ENCODE assay signal across 21 cellular contexts in genomic region chr15:80492409-80492808, GRCh38.
"Had no signal": no experiment of that assay in that cellular context is flagged by ENCODE, and none has a peak within 500 bp of the region (broad histone marks: within the 10 kb centered on the region; RNA-seq: fewer than 3 reads in every experiment).

No MANE protein-coding gene starts in this region.

- H3K36me3 ChIP-seq: gastrocnemius medialis, heart right ventricle, left ventricle myocardium inferior, neutrophil, spleen, thoracic aorta, transverse colon had no signal

- H3K9me3 ChIP-seq: gastrocnemius medialis, heart right ventricle, left ventricle myocardium inferior, neutrophil, spleen, thoracic aorta, transverse colon had no signal

- DNase-seq: effector memory CD4-positive, alpha-beta T cell; gastrocnemius medialis; heart right ventricle; hypothalamus; left cardiac atrium; left ventricle myocardium inferior; mesenchymal stem cell; naive B cell; nephron progenitor cell; posterior cingulate gyrus; spleen; stimulated activated CD4-positive, alpha-beta T cell treated with anti-CD3 and anti-CD28 coated beads, Interleukin-15, amount 100 ng/mL, for 24 hours; stimulated activated CD4-positive, alpha-beta T cell treated with anti-CD3 and anti-CD28 coated beads, Interleukin-1b, Interleukin-23, amount 100 ng/mL, for 48 hours; stimulated activated CD4-positive, alpha-beta T cell treated with anti-CD3 and anti-CD28 coated beads, Interleukin-4, amount 100 ng/mL, for 4 hours; stimulated activated naive B cell treated with anti-CD40 and anti-IgM and Interleukin-4, amounts not matched to agents 10 μg/mL and 1 μg/mL and 100 μg/mL, for 72 hours; stimulated activated naive CD8-positive, alpha-beta T cell treated with anti-CD3 and anti-CD28 coated beads, Interleukin-15, amount 100 ng/mL, for 72 hours; transverse colon had no signal

- H3K36me3 Mint-ChIP-seq: naive B cell; stimulated activated naive B cell treated with anti-CD40 and anti-IgM and Interleukin-4, amounts not matched to agents 10 μg/mL and 1 μg/mL and 100 μg/mL, for 72 hours had no signal

- H3K4me1 ChIP-seq: gastrocnemius medialis had no signal

- H3K4me3 ChIP-seq: gastrocnemius medialis, heart right ventricle, left ventricle myocardium inferior, lung, spleen, thoracic aorta, transverse colon had no signal

- H3K27ac ChIP-seq: gastrocnemius medialis, heart right ventricle, left ventricle myocardium inferior, neutrophil, spleen, thoracic aorta, transverse colon had no signal

- H3K9me3 Mint-ChIP-seq: nephron progenitor cell; stimulated activated naive CD8-positive, alpha-beta T cell treated with anti-CD3 and anti-CD28 coated beads, Interleukin-15, amount 100 ng/mL, for 72 hours had no signal

- H3K4me3 Mint-ChIP-seq: naive B cell; nephron progenitor cell; stimulated activated naive B cell treated with anti-CD40 and anti-IgM and Interleukin-4, amounts not matched to agents 10 μg/mL and 1 μg/mL and 100 μg/mL, for 72 hours; stimulated activated naive CD8-positive, alpha-beta T cell treated with anti-CD3 and anti-CD28 coated beads, Interleukin-15, amount 100 ng/mL, for 72 hours had no signal

- H3K4me1 Mint-ChIP-seq: stimulated activated naive CD8-positive, alpha-beta T cell treated with anti-CD3 and anti-CD28 coated beads, Interleukin-15, amount 100 ng/mL, for 72 hours had no signal

- H3K27ac Mint-ChIP-seq: naive B cell; stimulated activated naive B cell treated with anti-CD40 and anti-IgM and Interleukin-4, amounts not matched to agents 10 μg/mL and 1 μg/mL and 100 μg/mL, for 72 hours; stimulated activated naive CD8-positive, alpha-beta T cell treated with anti-CD3 and anti-CD28 coated beads, Interleukin-15, amount 100 ng/mL, for 72 hours had no signal

- H3K27me3 ChIP-seq: gastrocnemius medialis, heart right ventricle, neutrophil, spleen, transverse colon had no signal

- ATAC-seq: esophagus mucosa; gastrocnemius medialis; heart right ventricle; left cardiac atrium; stimulated activated naive B cell treated with anti-CD40 and anti-IgM and Interleukin-4, amounts not matched to agents 10 μg/mL and 1 μg/mL and 100 μg/mL, for 72 hours; stimulated activated naive CD8-positive, alpha-beta T cell treated with anti-CD3 and anti-CD28 coated beads, Interleukin-15, amount 100 ng/mL, for 72 hours had no signal
